In the genomic region with DNA sequence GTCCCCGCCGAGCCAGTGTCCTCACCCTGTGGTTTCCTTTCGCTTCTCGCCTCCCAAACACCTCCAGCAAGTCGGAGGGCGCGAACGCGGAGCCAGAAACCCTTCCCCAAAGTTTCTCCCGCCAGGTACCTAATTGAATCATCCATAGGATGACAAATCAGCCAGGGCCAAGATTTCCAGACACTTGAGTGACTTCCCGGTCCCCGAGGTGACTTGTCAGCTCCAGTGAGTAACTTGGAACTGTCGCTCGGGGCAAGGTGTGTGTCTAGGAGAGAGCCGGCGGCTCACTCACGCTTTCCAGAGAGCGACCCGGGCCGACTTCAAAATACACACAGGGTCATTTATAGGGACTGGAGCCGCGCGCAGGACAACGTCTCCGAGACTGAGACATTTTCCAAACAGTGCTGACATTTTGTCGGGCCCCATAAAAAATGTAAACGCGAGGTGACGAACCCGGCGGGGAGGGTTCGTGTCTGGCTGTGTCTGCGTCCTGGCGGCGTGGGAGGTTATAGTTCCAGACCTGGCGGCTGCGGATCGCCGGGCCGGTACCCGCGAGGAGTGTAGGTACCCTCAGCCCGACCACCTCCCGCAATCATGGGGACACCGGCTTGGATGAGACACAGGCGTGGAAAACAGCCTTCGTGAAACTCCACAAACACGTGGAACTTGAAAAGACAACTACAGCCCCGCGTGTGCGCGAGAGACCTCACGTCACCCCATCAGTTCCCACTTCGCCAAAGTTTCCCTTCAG, we compare ENCODE assay signal across 8 cellular contexts. TPM values are rescaled to one million over a fixed set of nuclear protein-coding genes. Genes with fewer than 3 reads are reported as not detected.
DNase-seq lines count a peak whose midpoint lies in the region; ATAC-seq and TF ChIP-seq lines count a peak whose summit lies in the region.

No MANE protein-coding gene starts in this region.

- no TSS peak for BruUV-seq in A673 (replicated peaks; lab: Mats Ljungman, UMichigan)

- no peaks in the 10 kb centered on the region for H3K9me3 Mint-ChIP-seq in natural killer cell treated with Interleukin-12 subunit alpha and Interleukin-12 subunit beta and Interleukin-15 and Interleukin-18, amount 100 ng/mL, for 72 hours
- no peaks in the 10 kb centered on the region for H3K9me3 Mint-ChIP-seq in type B pancreatic cell

- no peaks in the 10 kb centered on the region for H3K9me3 ChIP-seq in A673 (ENCODE audit: low read depth, low read length, poor library complexity, severe bottlenecking)

- H3K27me3 Mint-ChIP-seq in natural killer cell treated with Interleukin-12 subunit alpha and Interleukin-12 subunit beta and Interleukin-15 and Interleukin-18, amount 100 ng/mL, for 72 hours, result peaks cover 61 to 87% of the 10 kb centered on the region in 2 donors
- H3K27me3 Mint-ChIP-seq in type B pancreatic cell, result peaks cover 49% of the 10 kb centered on the region

- POLR2A ChIA-PET in A673 (lab: Charles Lee; ENCODE audit: low non-redundant PET), result no interaction called here

- peak overlapping the region; percentile 87 for H3K4me3 Mint-ChIP-seq in natural killer cell treated with Interleukin-12 subunit alpha and Interleukin-12 subunit beta and Interleukin-15 and Interleukin-18, amount 100 ng/mL, for 72 hours
- H3K4me3 Mint-ChIP-seq in type B pancreatic cell, result peak overlapping the region; percentile 94

- no peak overlapping the region for H3K27ac ChIP-seq in A673 (ENCODE audit: low read depth, low read length, poor library complexity, severe bottlenecking)

- DNase-seq in A673 (ENCODE audit: low spot score) (peak; percentile 44), KBM-7 (peak; percentile 56), activated T-cell treated with anti-CD3 and anti-CD28 coated beads for 4 hours (peak; percentile 23), fibroblast of gingiva (ENCODE audit: low read depth) (peak; percentile 16), type B pancreatic cell (ENCODE audit: extremely low spot score, unreplicated experiment) (no peak)
- no peak for DNase-seq in natural killer cell treated with Interleukin-12 subunit alpha and Interleukin-12 subunit beta and Interleukin-15 and Interleukin-18, amount 100 ng/mL, for 72 hours (ENCODE audit: low spot score)

- peaks cover 10% of the 10 kb centered on the region for H3K4me1 ChIP-seq in A673 (ENCODE audit: insufficient read depth, low read length, poor library complexity, severe bottlenecking)

- no peaks in the 10 kb centered on the region for H3K36me3 Mint-ChIP-seq in natural killer cell treated with Interleukin-12 subunit alpha and Interleukin-12 subunit beta and Interleukin-15 and Interleukin-18, amount 100 ng/mL, for 72 hours
- no peaks in the 10 kb centered on the region for H3K36me3 Mint-ChIP-seq in type B pancreatic cell

- peaks cover 39% of the 10 kb centered on the region for H3K27me3 ChIP-seq in A673 (replicated peaks; ENCODE audit: insufficient read depth, low read depth, low read length, poor library complexity)

- CTCF ChIA-PET in A673 (lab: Charles Lee), result no interaction called here

- TF ChIP-seq CTCF in A673 (conservative IDR thresholded peaks at IDR 0.05; ENCODE audit: low read depth, low read length) (no peak), type B pancreatic cell (conservative IDR thresholded peaks at IDR 0.05) (peak; percentile 48)

- intact Hi-C loops in A673 (cut with micrococcal nuclease; ENCODE audit: unreplicated experiment), result no loop called here

- ATAC-seq in GM19043 (IDR thresholded peaks at IDR 0.05; ENCODE audit: low read depth, unreplicated experiment) (peak; percentile 7), HG02970 (IDR thresholded peaks at IDR 0.05; ENCODE audit: low FRiP score, unreplicated experiment) (no peak)
- ATAC-seq in natural killer cell treated with Interleukin-12 subunit alpha and Interleukin-12 subunit beta and Interleukin-15 and Interleukin-18, amount 100 ng/mL, for 72 hours, result peak in 1 of 2 donors; percentile 33

- in situ Hi-C loops in KBM-7 (cut with MboI; ENCODE audit: low pct_unique_long_range_greater_than_20kb, low sequenced_read_pairs), result no loop called here

- no peaks in the 10 kb centered on the region for H3K36me3 ChIP-seq in A673 (ENCODE audit: insufficient read depth, low read length, poor library complexity, severe bottlenecking)

- peaks cover 10 to 19% of the 10 kb centered on the region in 2 donors for H3K4me1 Mint-ChIP-seq in natural killer cell treated with Interleukin-12 subunit alpha and Interleukin-12 subunit beta and Interleukin-15 and Interleukin-18, amount 100 ng/mL, for 72 hours (ENCODE audit: low read depth in 2 of 2)
- H3K4me1 Mint-ChIP-seq in type B pancreatic cell (ENCODE audit: unreplicated experiment), result peaks cover 25% of the 10 kb centered on the region

- H3K4me3 ChIP-seq in A673 (ENCODE audit: low read depth, low read length, poor library complexity, severe bottlenecking), result peak overlapping the region; percentile 65

- no peak overlapping the region for H3K27ac Mint-ChIP-seq in natural killer cell treated with Interleukin-12 subunit alpha and Interleukin-12 subunit beta and Interleukin-15 and Interleukin-18, amount 100 ng/mL, for 72 hours
- H3K27ac Mint-ChIP-seq in type B pancreatic cell, result peak overlapping the region; percentile 87

RNA-seq across cellular contexts. Expression of gene GLIS3, which starts 1.4 kb away (rescaled TPM):
- total RNA-seq in A673 (2021) (0.19 and 0.74 TPM in 2 replicates), type B pancreatic cell (ENCODE audit: low replicate concordance) (23.2 and 39.9 TPM in 2 replicates)
- total RNA-seq in natural killer cell treated with Interleukin-12 subunit alpha and Interleukin-12 subunit beta and Interleukin-15 and Interleukin-18, amount 100 ng/mL, for 72 hours, result 10 to 100 TPM; 17.0 to 27.2 TPM

Comparison
In these comparisons a context has a peak if more than half of its experiments do, and no peak if none do; other contexts are left out.
1. DNase-seq: peak in A673 (single experiment), KBM-7 (single experiment), activated T-cell treated with anti-CD3 and anti-CD28 coated beads for 4 hours (single experiment) and fibroblast of gingiva (single experiment); none in natural killer cell treated with Interleukin-12 subunit alpha and Interleukin-12 subunit beta and Interleukin-15 and Interleukin-18, amount 100 ng/mL, for 72 hours (single experiment) and type B pancreatic cell (single experiment).
2. RNA of gene GLIS3, which starts 1.4 kb away (total RNA-seq): 23.2 to 39.9 TPM in type B pancreatic cell and 17.0 to 27.2 TPM in natural killer cell treated with Interleukin-12 subunit alpha and Interleukin-12 subunit beta and Interleukin-15 and Interleukin-18, amount 100 ng/mL, for 72 hours; 0.19 to 0.74 TPM in A673; every median in the first group is over 10 times any median in the second.